In the genomic region with DNA sequence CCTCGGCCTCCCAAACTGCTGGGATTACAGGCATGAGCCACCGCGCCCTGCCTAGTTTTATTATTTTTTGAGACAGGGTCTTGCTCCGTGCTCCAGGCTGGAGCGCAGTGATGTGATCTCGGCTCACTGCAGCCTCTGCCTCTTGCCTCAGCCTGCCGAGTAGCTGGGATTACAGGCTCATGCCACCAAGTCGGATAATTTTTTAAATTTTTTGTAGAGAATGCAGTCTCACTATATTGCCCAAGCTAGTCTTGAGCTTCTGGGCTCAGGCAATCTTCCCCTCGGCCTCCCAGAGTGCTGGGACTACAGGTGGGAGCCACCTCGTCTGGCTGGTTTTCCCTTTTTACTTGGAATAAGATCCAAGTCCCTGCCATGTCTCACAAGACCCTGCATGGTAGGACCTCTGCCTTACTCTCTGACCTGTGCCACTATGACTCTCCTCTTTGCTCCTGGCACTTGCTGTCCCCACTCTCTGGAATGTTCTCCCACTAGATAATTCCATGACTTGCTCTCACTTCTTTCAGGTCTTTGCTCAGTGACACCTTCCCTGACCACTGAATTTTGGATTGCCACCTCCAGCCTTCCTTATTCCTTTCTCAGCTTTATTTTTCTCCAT, we compare ENCODE assay signal across 20 cellular contexts. TPM values are rescaled to one million over a fixed set of nuclear protein-coding genes. Genes with fewer than 3 reads are reported as not detected.
DNase-seq lines count a peak whose midpoint lies in the region; FAIRE-seq and TF ChIP-seq lines count a peak whose summit lies in the region.
"Had no signal": no experiment of that assay in that cellular context is flagged by ENCODE, and none has a peak within 500 bp of the region (broad histone marks: within the 10 kb centered on the region; RNA-seq: fewer than 3 reads in every experiment).

No MANE protein-coding gene starts in this region.

- H2BK15ac ChIP-seq in H1 (ENCODE audit: low read length) = peak overlapping the region; percentile 66; the same call in 1 of the 2 replicates

- no peaks in the 10 kb centered on the region; a peak in 1 of 7 replicates for H3K27me3 ChIP-seq in H1 (replicated peaks in 1 of 4; ENCODE audit: control insufficient read depth in 3 of 4, extremely low read depth in 1 of 4, insufficient read depth in 3 of 4, low read length in 3 of 4)
- H3K27me3 ChIP-seq in vagina = no peaks in the 10 kb centered on the region

- no peak overlapping the region for H2AK5ac ChIP-seq in H1 (ENCODE audit: low read depth, low read length)

- H3K4me1 ChIP-seq in H1 (replicated peaks in 1 of 4; ENCODE audit: control insufficient read depth in 3 of 4, insufficient read depth in 4 of 4, low read length in 3 of 4) = peaks cover 12 to 33% (median 22%) of the 10 kb centered on the region in 4 experiments
- peaks cover 17% of the 10 kb centered on the region for H3K4me1 ChIP-seq in vagina
- H3K4me1 ChIP-seq: SJSA1 had no signal

- no TSS peak for BruUV-seq in Calu3 (replicated peaks; lab: Mats Ljungman, UMichigan)

- CTCF ChIA-PET in activated CD4-positive, alpha-beta T cell treated with anti-CD3 and anti-CD28 coated beads, Interleukin-2, amount 10 ng/mL, durations not matched to agents 7 days and 5 days (lab: Charles Lee) = interaction anchor here (0.6 to 1.2 kb wide), 3 partner anchors 24 to 82 kb away, joined by 3 read pairs; partner anchors contain the start of gene AAAS
- CTCF ChIA-PET in Calu3 (lab: Charles Lee) (interaction anchor here (0.6 kb wide), 2 partner anchors 9 to 20 kb away, joined by 3 read pairs; no protein-coding TSS in a partner anchor), H1 (lab: Charles Lee; ENCODE audit: partially characterized antibody) (interaction anchor here (0.6 to 23.5 kb wide), 10 partner anchors 9 to 174 kb away, joined by 3 to 535 read pairs (median 8); partner anchors contain the start of genes ESPL1 and ITGB7)

- H3K56ac ChIP-seq in H1 (replicated peaks; ENCODE audit: insufficient read length, low read depth, low read length) = no peak overlapping the region

- peak overlapping the region; percentile 57 for H3K27ac Mint-ChIP-seq in activated CD4-positive, alpha-beta T cell treated with anti-CD3 and anti-CD28 coated beads, Interleukin-2, amount 10 ng/mL, durations not matched to agents 7 days and 5 days
- peak overlapping the region; percentile 35 for H3K27ac Mint-ChIP-seq in Calu3 (ENCODE audit: unreplicated experiment)
- H3K27ac Mint-ChIP-seq in activated T-helper 2 cell treated with anti-CD3 and anti-CD28 coated beads, Interferon-gamma antibody, Interleukin-2, Interleukin-4, amounts not matched to agents 10 μg/mL and 5 μg/mL and 100 μg/mL, durations not matched to agents 14 hours and 24 hours and 36 hours = no peak overlapping the region

- H3K18ac ChIP-seq in H1 (ENCODE audit: extremely low read depth, low read length) = no peak overlapping the region; the same call in 1 of the 2 replicates

- no peak overlapping the region for H3K4me3 Mint-ChIP-seq in activated CD4-positive, alpha-beta T cell treated with anti-CD3 and anti-CD28 coated beads, Interleukin-2, amount 10 ng/mL, durations not matched to agents 7 days and 5 days
- H3K4me3 Mint-ChIP-seq in Calu3 (ENCODE audit: low read depth, unreplicated experiment) = no peak overlapping the region
- no peak overlapping the region for H3K4me3 Mint-ChIP-seq in activated T-helper 2 cell treated with anti-CD3 and anti-CD28 coated beads, Interferon-gamma antibody, Interleukin-2, Interleukin-4, amounts not matched to agents 10 μg/mL and 5 μg/mL and 100 μg/mL, durations not matched to agents 14 hours and 24 hours and 36 hours (ENCODE audit: low read depth)

- H2BK12ac ChIP-seq in H1 (ENCODE audit: low read depth, low read length) = no peak overlapping the region

- H3K36me3 ChIP-seq in H1 (ENCODE audit: control insufficient read depth in 2 of 4, insufficient read depth in 4 of 4, low read length in 3 of 4) (no peaks in the 10 kb centered on the region), vagina (no peaks in the 10 kb centered on the region)
- H3K36me3 ChIP-seq: MG63, SJSA1 had no signal

- peaks cover 14% of the 10 kb centered on the region for H3K27me3 Mint-ChIP-seq in activated CD4-positive, alpha-beta T cell treated with anti-CD3 and anti-CD28 coated beads, Interleukin-2, amount 10 ng/mL, durations not matched to agents 7 days and 5 days
- peaks cover 38% of the 10 kb centered on the region for H3K27me3 Mint-ChIP-seq in Calu3 (ENCODE audit: unreplicated experiment)
- H3K27me3 Mint-ChIP-seq in activated T-helper 2 cell treated with anti-CD3 and anti-CD28 coated beads, Interferon-gamma antibody, Interleukin-2, Interleukin-4, amounts not matched to agents 10 μg/mL and 5 μg/mL and 100 μg/mL, durations not matched to agents 14 hours and 24 hours and 36 hours (ENCODE audit: low read depth) = peaks cover 24% of the 10 kb centered on the region

- no peak overlapping the region for H3K4me3 ChIP-seq in H1 (ENCODE audit: extremely low read depth in 1 of 4, insufficient read depth in 2 of 4, low read depth in 3 of 4, low read length in 4 of 4)
- H3K4me3 ChIP-seq in vagina = no peak overlapping the region
- H3K4me3 ChIP-seq: MG63, PC-9, SJSA1 had no signal

- no peaks in the 10 kb centered on the region for H3K36me3 Mint-ChIP-seq in activated CD4-positive, alpha-beta T cell treated with anti-CD3 and anti-CD28 coated beads, Interleukin-2, amount 10 ng/mL, durations not matched to agents 7 days and 5 days (ENCODE audit: low read depth)
- no peaks in the 10 kb centered on the region for H3K36me3 Mint-ChIP-seq in Calu3 (ENCODE audit: insufficient read depth, unreplicated experiment)
- no peaks in the 10 kb centered on the region for H3K36me3 Mint-ChIP-seq in activated T-helper 2 cell treated with anti-CD3 and anti-CD28 coated beads, Interferon-gamma antibody, Interleukin-2, Interleukin-4, amounts not matched to agents 10 μg/mL and 5 μg/mL and 100 μg/mL, durations not matched to agents 14 hours and 24 hours and 36 hours (ENCODE audit: low read depth)

- no peak overlapping the region for H3K4me2 ChIP-seq in H1 (ENCODE audit: insufficient read depth in 1 of 2, low read depth in 2 of 2, low read length in 2 of 2)
- H3K4me2 ChIP-seq: PC-9 had no signal

- no peak overlapping the region for H2BK120ac ChIP-seq in H1 (replicated peaks; ENCODE audit: low read depth, low read length)

- no peak for TF ChIP-seq CTCF in Calu3 (IDR thresholded peaks at IDR 0.05; ENCODE audit: unreplicated experiment)
- no peak for TF ChIP-seq CTCF in H1 (IDR thresholded peaks at IDR 0.05; ENCODE audit: control extremely low read depth in 1 of 3, insufficient read depth in 1 of 3, low read depth in 1 of 3, low read length in 3 of 3)
- TF ChIP-seq CTCF in vagina (IDR thresholded peaks at IDR 0.05) = no peak

- H3K79me1 ChIP-seq in H1 (ENCODE audit: low read depth, low read length) = no peaks in the 10 kb centered on the region

- no peak for DNase-seq in activated CD4-positive, alpha-beta T cell treated with anti-CD3 and anti-CD28 coated beads, Interleukin-2, amount 10 ng/mL, durations not matched to agents 7 days and 5 days
- DNase-seq in activated CD4-positive, alpha-beta T cell treated with anti-CD3 and anti-CD28 coated beads, Interleukin-2, amount 50 U/mL, for 4 hours = no peak
- DNase-seq in Calu3 = no peak
- DNase-seq in H1 (ENCODE audit: low read depth in 1 of 2, low spot score in 2 of 2) = no peak
- DNase-seq in vagina (ENCODE audit: extremely low spot score in 2 of 2) = peak; percentile 70
- DNase-seq in putamen (ENCODE audit: low spot score) = no peak
- no peak for DNase-seq in activated T-helper 2 cell treated with anti-CD3 and anti-CD28 coated beads, Interferon-gamma antibody, Interleukin-2, Interleukin-4, amounts not matched to agents 10 μg/mL and 5 μg/mL and 100 μg/mL, durations not matched to agents 14 hours and 24 hours and 36 hours (ENCODE audit: low spot score)
- DNase-seq: DMS79 treated with DMSO at 0.1 percent for 48 hours, GF-D8, H7, KG1, MG63, NCI-H1694, NCI-H2029 treated with DMSO at 0.1 percent for 48 hours, NCI-H446 treated with DMSO at 0.1 percent for 48 hours, NCI-H526, NCI-H82, PC-9 had no signal

- H2BK5ac ChIP-seq in H1 (ENCODE audit: low read depth, low read length) = no peak overlapping the region; the same call in 1 of the 2 replicates

- H4K5ac ChIP-seq in H1 (ENCODE audit: insufficient read length, low read depth, low read length) = no peak overlapping the region

- H2AFZ ChIP-seq in H1 (ENCODE audit: low read length) = no peak overlapping the region
- H2AFZ ChIP-seq: PC-9 had no signal

- no peak for TF ChIP-seq RAD21 in H1 (IDR thresholded peaks at IDR 0.05 in 1 of 2, conservative IDR thresholded peaks at IDR 0.05 in 1 of 2; ENCODE audit: low read depth in 2 of 2, low read length in 2 of 2)

- TF ChIP-seq EP300 in H1 (IDR thresholded peaks at IDR 0.05; ENCODE audit: borderline replicate concordance in 1 of 2, low read depth in 2 of 2, low read length in 2 of 2) = no peak

- H4K91ac ChIP-seq in H1 (replicated peaks; ENCODE audit: insufficient read length, low read length) = peak overlapping the region; percentile 29

- no peak overlapping the region for H3K23ac ChIP-seq in H1 (ENCODE audit: insufficient read length)

- no peak for FAIRE-seq in H1 (lab: Jason Lieb, UNC)
- FAIRE-seq: GM12891 had no signal

- no peak overlapping the region; a peak in 1 of 7 replicates for H3K9ac ChIP-seq in H1 (replicated peaks in 1 of 4; ENCODE audit: extremely low read depth in 1 of 4, low read depth in 3 of 4, low read length in 3 of 4)

- no peaks in the 10 kb centered on the region for H3K23me2 ChIP-seq in H1 (ENCODE audit: low read depth, low read length)

- H4K8ac ChIP-seq in H1 (ENCODE audit: extremely low read depth, insufficient read depth, low read length) = no peak overlapping the region; the same call in 1 of the 2 replicates

- no peak overlapping the region for H3K14ac ChIP-seq in H1 (ENCODE audit: insufficient read length)

- H3K9me3 Mint-ChIP-seq in activated CD4-positive, alpha-beta T cell treated with anti-CD3 and anti-CD28 coated beads, Interleukin-2, amount 10 ng/mL, durations not matched to agents 7 days and 5 days = no peaks in the 10 kb centered on the region
- no peaks in the 10 kb centered on the region for H3K9me3 Mint-ChIP-seq in Calu3 (ENCODE audit: low read depth, unreplicated experiment)
- no peaks in the 10 kb centered on the region for H3K9me3 Mint-ChIP-seq in activated T-helper 2 cell treated with anti-CD3 and anti-CD28 coated beads, Interferon-gamma antibody, Interleukin-2, Interleukin-4, amounts not matched to agents 10 μg/mL and 5 μg/mL and 100 μg/mL, durations not matched to agents 14 hours and 24 hours and 36 hours

- H2BK20ac ChIP-seq in H1 (ENCODE audit: low read length) = no peak overlapping the region

- TF ChIP-seq POLR2A in H1 (IDR thresholded peaks at IDR 0.05; ENCODE audit: control extremely low read depth in 1 of 2, low read depth in 2 of 2, low read length in 2 of 2) (no peak), vagina (IDR thresholded peaks at IDR 0.05) (no peak)

- no peak overlapping the region for H3K27ac ChIP-seq in H1 (ENCODE audit: low read depth, low read length)
- H3K27ac ChIP-seq in vagina = no peak overlapping the region
- H3K27ac ChIP-seq: PC-9, SJSA1 had no signal

- H3K9me3 ChIP-seq in H1 (ENCODE audit: insufficient read depth in 2 of 2, low read depth in 1 of 2, low read length in 1 of 2) = no peaks in the 10 kb centered on the region
- H3K9me3 ChIP-seq in vagina = no peaks in the 10 kb centered on the region
- H3K9me3 ChIP-seq: MG63, SJSA1 had no signal

- intact Hi-C loops in Calu3 (cut with micrococcal nuclease; ENCODE audit: unreplicated experiment) (no loop called here), vagina (cut with DNase I) (no loop called here)
- intact Hi-C loops in activated T-helper 2 cell treated with anti-CD3 and anti-CD28 coated beads, Interferon-gamma antibody, Interleukin-2, Interleukin-4, amounts not matched to agents 10 μg/mL and 5 μg/mL and 100 μg/mL, durations not matched to agents 14 hours and 24 hours and 36 hours (cut with micrococcal nuclease) = no loop called here

- peaks cover 33% of the 10 kb centered on the region for H3K4me1 Mint-ChIP-seq in activated CD4-positive, alpha-beta T cell treated with anti-CD3 and anti-CD28 coated beads, Interleukin-2, amount 10 ng/mL, durations not matched to agents 7 days and 5 days
- H3K4me1 Mint-ChIP-seq in Calu3 (ENCODE audit: low read depth, unreplicated experiment) = peaks cover 7% of the 10 kb centered on the region
- peaks cover 24% of the 10 kb centered on the region for H3K4me1 Mint-ChIP-seq in activated T-helper 2 cell treated with anti-CD3 and anti-CD28 coated beads, Interferon-gamma antibody, Interleukin-2, Interleukin-4, amounts not matched to agents 10 μg/mL and 5 μg/mL and 100 μg/mL, durations not matched to agents 14 hours and 24 hours and 36 hours (ENCODE audit: low read depth)

- no peaks in the 10 kb centered on the region for H4K20me1 ChIP-seq in H1 (replicated peaks in 1 of 2; ENCODE audit: control insufficient read depth in 1 of 2, insufficient read depth in 2 of 2, low read length in 2 of 2)

- no peak overlapping the region for H3K4ac ChIP-seq in H1 (replicated peaks; ENCODE audit: insufficient read length, low read depth, low read length)

- H3K79me2 ChIP-seq in H1 (ENCODE audit: control insufficient read depth in 1 of 2, insufficient read depth in 2 of 2, low read length in 2 of 2) = no peaks in the 10 kb centered on the region

- POLR2A ChIA-PET in activated CD4-positive, alpha-beta T cell treated with anti-CD3 and anti-CD28 coated beads, Interleukin-2, amount 10 ng/mL, durations not matched to agents 7 days and 5 days (lab: Charles Lee) = no interaction called here
- POLR2A ChIA-PET in H1 (lab: Charles Lee; ENCODE audit: partially characterized antibody) = interaction anchor here (1.7 to 4.6 kb wide), 3 partner anchors 22 to 43 kb away, joined by 3 to 18 read pairs (median 7); no protein-coding TSS in a partner anchor

- WGBS in H1 (ENCODE audit: extremely low coverage in 1 of 2, insufficient coverage in 1 of 2, insufficient read length in 1 of 2, insufficient replicate concordance in 2 of 2, low coverage in 1 of 2, low lambda C conversion rate in 2 of 2, missing lambda C conversion rate in 1 of 2), 2 experiments = 88% methylated on average over 10 of the region's 10 CpGs; no CpG with 5 or more reads in 1 of the 2 experiments

RNA-seq across cellular contexts. Expression of gene RARG, which starts 7.7 kb away (rescaled TPM):
- total RNA-seq in activated CD4-positive, alpha-beta T cell treated with anti-CD3 and anti-CD28 coated beads, Interleukin-2, amount 10 ng/mL, durations not matched to agents 7 days and 5 days = 10 to 100 TPM; 58.3 to 59.7 TPM
- 36.7 and 43.0 TPM in 2 replicates for total RNA-seq in Calu3 (2022)
- total RNA-seq in H1 (2021; fragmentation: NEBNext Ultra II Directional; extraction: Animal tissue kit (Norgen Biotek cat#: 25700)) = 68.6 and 68.9 TPM in 2 replicates
- polyA plus RNA-seq in H1 (2011; rRNA removed) = 68.6 and 84.2 TPM in 2 replicates
- 68.7 TPM for polyA plus RNA-seq in H1 (2011; cell fraction: cytosol; rRNA removed)
- 145 TPM for polyA plus RNA-seq in H1 (2011; cell fraction: nucleus; rRNA removed)
- 66.2 to 80.8 TPM (median 70.6 TPM) in 4 replicates for polyA plus RNA-seq in H1 (2012, experiment 1 of 2)
- 66.9 TPM for polyA plus RNA-seq in H1 (2012, experiment 2 of 2)
- 37.2 TPM for polyA plus RNA-seq in H1 (2013, experiment 1 of 2)
- 34.6 TPM for polyA plus RNA-seq in H1 (2013, experiment 2 of 2)
- polyA minus RNA-seq in H1 (2011; rRNA and poly(A)+ RNA removed) = 40.1 and 58.9 TPM in 2 replicates
- polyA minus RNA-seq in H1 (2011; cell fraction: cytosol; rRNA and poly(A)+ RNA removed) = 38.5 TPM
- 31.3 TPM for polyA minus RNA-seq in H1 (2011; cell fraction: nucleus; rRNA and poly(A)+ RNA removed)
- 79.1 TPM for total RNA-seq in vagina
- total RNA-seq in activated T-helper 2 cell treated with anti-CD3 and anti-CD28 coated beads, Interferon-gamma antibody, Interleukin-2, Interleukin-4, amounts not matched to agents 10 μg/mL and 5 μg/mL and 100 μg/mL, durations not matched to agents 14 hours and 24 hours and 36 hours = 38.5 and 40.1 TPM in 2 replicates

RNA-seq across cellular contexts. Expression of gene ESPL1, which starts 28.3 kb away (rescaled TPM):
- 100 to 1,000 TPM; 107 to 125 TPM for total RNA-seq in activated CD4-positive, alpha-beta T cell treated with anti-CD3 and anti-CD28 coated beads, Interleukin-2, amount 10 ng/mL, durations not matched to agents 7 days and 5 days
- total RNA-seq in Calu3 (2022) (24.3 and 31.1 TPM in 2 replicates), vagina (17.7 TPM)
- 47.0 and 52.7 TPM in 2 replicates for total RNA-seq in H1 (2021; fragmentation: NEBNext Ultra II Directional; extraction: Animal tissue kit (Norgen Biotek cat#: 25700))
- 31.8 and 49.6 TPM in 2 replicates for polyA plus RNA-seq in H1 (2011; rRNA removed)
- polyA plus RNA-seq in H1 (2011; cell fraction: cytosol; rRNA removed) = 19.1 TPM
- 85.9 TPM for polyA plus RNA-seq in H1 (2011; cell fraction: nucleus; rRNA removed)
- 26.9 to 39.1 TPM (median 30.7 TPM) in 4 replicates for polyA plus RNA-seq in H1 (2012, experiment 1 of 2)
- 33.7 TPM for polyA plus RNA-seq in H1 (2012, experiment 2 of 2)
- polyA plus RNA-seq in H1 (2013, experiment 1 of 2) = 21.7 TPM
- 15.1 TPM for polyA plus RNA-seq in H1 (2013, experiment 2 of 2)
- 66.7 and 78.4 TPM in 2 replicates for polyA minus RNA-seq in H1 (2011; rRNA and poly(A)+ RNA removed)
- 20.3 TPM for polyA minus RNA-seq in H1 (2011; cell fraction: cytosol; rRNA and poly(A)+ RNA removed)
- polyA minus RNA-seq in H1 (2011; cell fraction: nucleus; rRNA and poly(A)+ RNA removed) = 39.1 TPM
- total RNA-seq in activated T-helper 2 cell treated with anti-CD3 and anti-CD28 coated beads, Interferon-gamma antibody, Interleukin-2, Interleukin-4, amounts not matched to agents 10 μg/mL and 5 μg/mL and 100 μg/mL, durations not matched to agents 14 hours and 24 hours and 36 hours = 72.6 and 75.3 TPM in 2 replicates

RNA-seq across cellular contexts. Expression of gene ITGB7, which starts 32.7 kb away (rescaled TPM):
- total RNA-seq in activated CD4-positive, alpha-beta T cell treated with anti-CD3 and anti-CD28 coated beads, Interleukin-2, amount 10 ng/mL, durations not matched to agents 7 days and 5 days = 100 to 1,000 TPM; 621 to 702 TPM
- 4.3 and 5.0 TPM in 2 replicates for total RNA-seq in Calu3 (2022)
- total RNA-seq in H1 (2021; fragmentation: NEBNext Ultra II Directional; extraction: Animal tissue kit (Norgen Biotek cat#: 25700)) = 0.54 and 1.2 TPM in 2 replicates
- 0.25 and 0.35 TPM in 2 replicates for polyA plus RNA-seq in H1 (2011; rRNA removed)
- 0.17 TPM for polyA plus RNA-seq in H1 (2011; cell fraction: cytosol; rRNA removed)
- polyA plus RNA-seq in H1 (2011; cell fraction: nucleus; rRNA removed) = 2.2 TPM
- 0.29 to 0.72 TPM (median 0.58 TPM) in 4 replicates for polyA plus RNA-seq in H1 (2012, experiment 1 of 2)
- polyA plus RNA-seq in H1 (2012, experiment 2 of 2) = 0.22 TPM
- polyA plus RNA-seq in H1 (2013, experiment 1 of 2) = 0.45 TPM
- polyA plus RNA-seq in H1 (2013, experiment 2 of 2) = 0.40 TPM
- polyA minus RNA-seq in H1 (2011; rRNA and poly(A)+ RNA removed) = 0.80 and 1.0 TPM in 2 replicates
- not detected for polyA minus RNA-seq in H1 (2011; cell fraction: cytosol; rRNA and poly(A)+ RNA removed)
- polyA minus RNA-seq in H1 (2011; cell fraction: nucleus; rRNA and poly(A)+ RNA removed) = not detected
- 3.7 TPM for total RNA-seq in vagina
- total RNA-seq in activated T-helper 2 cell treated with anti-CD3 and anti-CD28 coated beads, Interferon-gamma antibody, Interleukin-2, Interleukin-4, amounts not matched to agents 10 μg/mL and 5 μg/mL and 100 μg/mL, durations not matched to agents 14 hours and 24 hours and 36 hours = 200 and 208 TPM in 2 replicates

RNA-seq across cellular contexts. Expression of gene PFDN5, which starts 55.6 kb away (rescaled TPM):
- 100 to 1,000 TPM; 305 to 335 TPM for total RNA-seq in activated CD4-positive, alpha-beta T cell treated with anti-CD3 and anti-CD28 coated beads, Interleukin-2, amount 10 ng/mL, durations not matched to agents 7 days and 5 days
- total RNA-seq in Calu3 (2022) (178 and 185 TPM in 2 replicates), vagina (673 TPM)
- 265 and 290 TPM in 2 replicates for total RNA-seq in H1 (2021; fragmentation: NEBNext Ultra II Directional; extraction: Animal tissue kit (Norgen Biotek cat#: 25700))
- polyA plus RNA-seq in H1 (2011; rRNA removed) = 339 and 630 TPM in 2 replicates
- 592 TPM for polyA plus RNA-seq in H1 (2011; cell fraction: cytosol; rRNA removed)
- 261 TPM for polyA plus RNA-seq in H1 (2011; cell fraction: nucleus; rRNA removed)
- polyA plus RNA-seq in H1 (2012, experiment 1 of 2) = 512 to 579 TPM (median 537 TPM) in 4 replicates
- 520 TPM for polyA plus RNA-seq in H1 (2012, experiment 2 of 2)
- polyA plus RNA-seq in H1 (2013, experiment 1 of 2) = 287 TPM
- polyA plus RNA-seq in H1 (2013, experiment 2 of 2) = 287 TPM
- polyA minus RNA-seq in H1 (2011; rRNA and poly(A)+ RNA removed) = 146 and 213 TPM in 2 replicates
- polyA minus RNA-seq in H1 (2011; cell fraction: cytosol; rRNA and poly(A)+ RNA removed) = 69.1 TPM
- 150 TPM for polyA minus RNA-seq in H1 (2011; cell fraction: nucleus; rRNA and poly(A)+ RNA removed)
- 321 and 326 TPM in 2 replicates for total RNA-seq in activated T-helper 2 cell treated with anti-CD3 and anti-CD28 coated beads, Interferon-gamma antibody, Interleukin-2, Interleukin-4, amounts not matched to agents 10 μg/mL and 5 μg/mL and 100 μg/mL, durations not matched to agents 14 hours and 24 hours and 36 hours

RNA-seq across cellular contexts. Expression of gene CSAD, which starts 59.0 kb away (rescaled TPM):
- total RNA-seq in activated CD4-positive, alpha-beta T cell treated with anti-CD3 and anti-CD28 coated beads, Interleukin-2, amount 10 ng/mL, durations not matched to agents 7 days and 5 days = 10 to 100 TPM; 33.3 to 34.7 TPM
- total RNA-seq in Calu3 (2022) = 12.2 and 24.0 TPM in 2 replicates
- total RNA-seq in H1 (2021; fragmentation: NEBNext Ultra II Directional; extraction: Animal tissue kit (Norgen Biotek cat#: 25700)) = 8.8 and 10.0 TPM in 2 replicates
- polyA plus RNA-seq in H1 (2011; rRNA removed) = 11.3 and 15.4 TPM in 2 replicates
- 18.1 TPM for polyA plus RNA-seq in H1 (2011; cell fraction: cytosol; rRNA removed)
- polyA plus RNA-seq in H1 (2011; cell fraction: nucleus; rRNA removed) = 55.6 TPM
- polyA plus RNA-seq in H1 (2012, experiment 1 of 2) = 11.4 to 14.0 TPM (median 12.7 TPM) in 4 replicates
- 5.2 TPM for polyA plus RNA-seq in H1 (2012, experiment 2 of 2)
- 5.6 TPM for polyA plus RNA-seq in H1 (2013, experiment 1 of 2)
- polyA plus RNA-seq in H1 (2013, experiment 2 of 2) = 4.5 TPM
- 5.1 and 7.6 TPM in 2 replicates for polyA minus RNA-seq in H1 (2011; rRNA and poly(A)+ RNA removed)
- polyA minus RNA-seq in H1 (2011; cell fraction: cytosol; rRNA and poly(A)+ RNA removed) = 6.6 TPM
- 9.2 TPM for polyA minus RNA-seq in H1 (2011; cell fraction: nucleus; rRNA and poly(A)+ RNA removed)
- 44.9 TPM for total RNA-seq in vagina
- total RNA-seq in activated T-helper 2 cell treated with anti-CD3 and anti-CD28 coated beads, Interferon-gamma antibody, Interleukin-2, Interleukin-4, amounts not matched to agents 10 μg/mL and 5 μg/mL and 100 μg/mL, durations not matched to agents 14 hours and 24 hours and 36 hours = 20.2 TPM in 2 replicates

Comparison
In these comparisons a context has a peak if more than half of its experiments do, and no peak if none do; other contexts are left out.
1. DNase-seq: peak in vagina (2 of 2); none in activated CD4-positive, alpha-beta T cell treated with anti-CD3 and anti-CD28 coated beads, Interleukin-2, amount 10 ng/mL, durations not matched to agents 7 days and 5 days (single experiment), activated CD4-positive, alpha-beta T cell treated with anti-CD3 and anti-CD28 coated beads, Interleukin-2, amount 50 U/mL, for 4 hours (0 of 2), Calu3 (single experiment), H1 (0 of 2), putamen (single experiment) and activated T-helper 2 cell treated with anti-CD3 and anti-CD28 coated beads, Interferon-gamma antibody, Interleukin-2, Interleukin-4, amounts not matched to agents 10 μg/mL and 5 μg/mL and 100 μg/mL, durations not matched to agents 14 hours and 24 hours and 36 hours (single experiment).
2. RNA of gene ITGB7, which starts 32.7 kb away (total RNA-seq): 621 to 702 TPM in activated CD4-positive, alpha-beta T cell treated with anti-CD3 and anti-CD28 coated beads, Interleukin-2, amount 10 ng/mL, durations not matched to agents 7 days and 5 days and 200 to 208 TPM in activated T-helper 2 cell treated with anti-CD3 and anti-CD28 coated beads, Interferon-gamma antibody, Interleukin-2, Interleukin-4, amounts not matched to agents 10 μg/mL and 5 μg/mL and 100 μg/mL, durations not matched to agents 14 hours and 24 hours and 36 hours; 4.3 to 5.0 TPM in Calu3, 3.7 TPM in vagina (single experiment) and 0.54 to 1.2 TPM in H1; every median in the first group is over 10 times any median in the second.